Comparison of ENCODE assay signal across 8 cellular contexts in the genomic region with DNA sequence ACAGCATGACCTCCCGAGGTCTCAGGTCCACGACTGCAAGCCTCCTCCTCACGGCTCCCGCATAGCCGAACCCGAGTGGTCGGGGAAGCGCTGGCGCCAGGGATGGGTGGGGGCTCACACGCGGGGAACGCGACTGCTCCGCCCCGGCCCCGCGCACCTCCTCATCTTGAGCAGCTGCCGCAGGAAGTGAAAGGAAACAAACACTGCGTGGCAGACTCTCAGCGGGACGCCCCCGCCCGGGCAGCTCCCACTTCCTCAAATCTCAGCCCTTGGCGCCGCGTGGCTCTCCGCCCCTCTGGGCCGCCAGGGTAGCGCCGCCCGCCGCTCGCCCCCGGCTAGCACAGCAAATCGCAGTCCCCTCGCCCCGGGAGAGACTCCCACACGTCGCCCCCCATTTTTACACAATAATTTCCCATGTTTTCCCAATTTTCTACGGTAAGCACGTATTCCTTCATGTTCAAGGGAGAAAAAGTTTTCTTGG. TPM values are rescaled to one million over a fixed set of nuclear protein-coding genes. Genes with fewer than 3 reads are reported as not detected.
A peak's percentile ranks its signal among the peaks of the same experiment; 100 is the strongest.
DNase-seq lines count a peak whose midpoint lies in the region; ATAC-seq, FAIRE-seq and TF ChIP-seq lines count a peak whose summit lies in the region.

A gene with protein sequence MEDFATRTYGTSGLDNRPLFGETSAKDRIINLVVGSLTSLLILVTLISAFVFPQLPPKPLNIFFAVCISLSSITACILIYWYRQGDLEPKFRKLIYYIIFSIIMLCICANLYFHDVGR (minus strand): TSS at position 188 of the 481 bp plus-strand sequence. CDS start 229 bp downstream, outside the sequence.

- peaks cover 6% of the 10 kb centered on the region for H3K27me3 Mint-ChIP-seq in activated naive CD4-positive, alpha-beta T cell treated with anti-CD3 and anti-CD28 coated beads for 36 hours (ENCODE audit: low read depth)
- H3K27me3 Mint-ChIP-seq in osteocyte (ENCODE audit: unreplicated experiment): no peaks in the 10 kb centered on the region

- peak within 1 kb of the TSS; percentile 98 for H3K4me3 Mint-ChIP-seq in activated naive CD4-positive, alpha-beta T cell treated with anti-CD3 and anti-CD28 coated beads for 36 hours
- peak within 1 kb of the TSS; percentile 96 for H3K4me3 Mint-ChIP-seq in osteocyte (ENCODE audit: unreplicated experiment)

- ATAC-seq in GM21381 (IDR thresholded peaks at IDR 0.05; ENCODE audit: unreplicated experiment): peak; percentile 50

- DNase-seq in DMS53 (lab: John Stamatoyannopoulos, UW) (peak; percentile 80), HTR-8/SVneo (ENCODE audit: insufficient read length, low spot score) (peak; percentile 29), SK-MEL-5 (ENCODE audit: low read depth, low spot score) (peak; percentile 68), globus pallidus (ENCODE audit: low spot score) (peak; percentile 66), osteocyte (ENCODE audit: extremely low spot score, unreplicated experiment) (peak; percentile 87)
- peak; percentile 88 for DNase-seq in activated naive CD4-positive, alpha-beta T cell treated with anti-CD3 and anti-CD28 coated beads for 36 hours

- H3K4me1 Mint-ChIP-seq in activated naive CD4-positive, alpha-beta T cell treated with anti-CD3 and anti-CD28 coated beads for 36 hours (ENCODE audit: low read depth): peaks cover 28% of the 10 kb centered on the region
- peaks cover 30% of the 10 kb centered on the region for H3K4me1 Mint-ChIP-seq in osteocyte (ENCODE audit: unreplicated experiment)

- H3K4me3 ChIP-seq in thymus (ENCODE audit: low read length): peak within 1 kb of the TSS; percentile 80

- H3K27me3 ChIP-seq in thymus (ENCODE audit: control insufficient read depth, insufficient read depth): peaks cover 12% of the 10 kb centered on the region

- H3K4me1 ChIP-seq in thymus (ENCODE audit: control insufficient read depth, insufficient read depth, low read length): peaks cover 19% of the 10 kb centered on the region

- no peaks in the 10 kb centered on the region for H3K36me3 ChIP-seq in thymus (ENCODE audit: control insufficient read depth, insufficient read depth)

- no peaks in the 10 kb centered on the region for H3K9me3 ChIP-seq in thymus (ENCODE audit: control insufficient read depth)

- peaks cover 27% of the 10 kb centered on the region for H3K36me3 Mint-ChIP-seq in activated naive CD4-positive, alpha-beta T cell treated with anti-CD3 and anti-CD28 coated beads for 36 hours (ENCODE audit: low read depth)
- H3K36me3 Mint-ChIP-seq in osteocyte (ENCODE audit: unreplicated experiment): peaks cover 1% of the 10 kb centered on the region

- no peaks in the 10 kb centered on the region for H3K9me3 Mint-ChIP-seq in activated naive CD4-positive, alpha-beta T cell treated with anti-CD3 and anti-CD28 coated beads for 36 hours
- no peaks in the 10 kb centered on the region for H3K9me3 Mint-ChIP-seq in osteocyte (ENCODE audit: unreplicated experiment)

- in situ Hi-C loops in SK-MEL-5 (cut with HindIII; ENCODE audit: low pct_unique_long_range_greater_than_20kb, low sequenced_read_pairs): no loop called here

- peak within 1 kb of the TSS; percentile 77 for H3K27ac ChIP-seq in thymus (ENCODE audit: low read depth)

- CTCF ChIA-PET in activated naive CD4-positive, alpha-beta T cell treated with anti-CD3 and anti-CD28 coated beads for 36 hours (lab: Charles Lee): interaction anchor here (0.8 to 1.5 kb wide), 3 partner anchors 18 to 196 kb away, joined by 3 to 4 read pairs (median 3); no protein-coding TSS in a partner anchor

- TF ChIP-seq CTCF in osteocyte (IDR thresholded peaks at IDR 0.05): peak; percentile 26

- H3K27ac Mint-ChIP-seq in activated naive CD4-positive, alpha-beta T cell treated with anti-CD3 and anti-CD28 coated beads for 36 hours: peak within 1 kb of the TSS; percentile 97
- peak within 1 kb of the TSS; percentile 92 for H3K27ac Mint-ChIP-seq in osteocyte (ENCODE audit: unreplicated experiment)

- FAIRE-seq in HTR-8/SVneo (lab: Jason Lieb, UNC): no peak

- intact Hi-C loops in activated naive CD4-positive, alpha-beta T cell treated with anti-CD3 and anti-CD28 coated beads for 36 hours (cut with micrococcal nuclease): loop anchor here (1.0 to 5.0 kb wide), 7 partner anchors 67 to 998 kb away; a partner anchor contains a TSS

- under 1% methylated on average over 41 of the region's 41 CpGs for WGBS in thymus

RNA-seq across cellular contexts. Expression of the gene that starts here (rescaled TPM):
- total RNA-seq in SK-MEL-5 (2014; rRNA removed; shearing (Covaris generic)): 40.2 and 43.6 TPM in 2 replicates
- polyA plus RNA-seq in SK-MEL-5 (2015; cell fraction: cytosol; rRNA removed): 24.1 and 24.8 TPM in 2 replicates
- polyA plus RNA-seq in SK-MEL-5 (2015; cell fraction: nucleus; rRNA removed): 73.1 and 93.3 TPM in 2 replicates
- total RNA-seq in activated naive CD4-positive, alpha-beta T cell treated with anti-CD3 and anti-CD28 coated beads for 36 hours: 10 to 100 TPM; 50.4 to 53.1 TPM
- total RNA-seq in osteocyte: 23.0 and 23.1 TPM in 2 replicates
- polyA plus RNA-seq in thymus: 89.2 TPM

Comparison
In these comparisons a context has a peak if more than half of its experiments do, and no peak if none do; other contexts are left out.
1. Peak in every context shown above with its lines: DNase-seq, ATAC-seq, H3K4me3 ChIP-seq and H3K27ac ChIP-seq.
2. DNase-seq: peak in every context shown above with its lines; median percentile 88 in activated naive CD4-positive, alpha-beta T cell treated with anti-CD3 and anti-CD28 coated beads for 36 hours; 87 in osteocyte; 80 in DMS53; 68 in SK-MEL-5; 66 in globus pallidus; 29 in HTR-8/SVneo.